20 cellular contexts compared by ENCODE assay signal in the genomic region with DNA sequence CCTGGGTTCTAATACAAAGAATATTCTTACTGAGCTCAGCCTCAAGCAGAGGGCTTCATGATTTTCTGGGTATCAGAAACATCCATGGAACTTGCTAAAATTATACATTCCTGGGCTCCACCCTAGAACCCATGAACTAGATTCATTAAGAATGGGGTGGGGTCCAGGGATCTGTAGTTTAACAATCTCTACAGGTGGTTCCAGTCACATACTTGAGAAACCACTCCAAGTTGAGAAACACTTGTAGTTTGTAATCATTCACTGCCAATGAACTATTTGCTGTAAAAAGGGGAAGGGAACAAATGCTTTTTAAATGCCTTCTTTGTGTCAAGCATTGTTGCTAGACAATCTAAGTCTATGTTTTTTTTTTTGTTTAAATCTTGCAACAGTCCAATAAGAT.
"Had no signal": no experiment of that assay in that cellular context is flagged by ENCODE, and none has a peak within 500 bp of the region (broad histone marks: within the 10 kb centered on the region; RNA-seq: fewer than 3 reads in every experiment).

No MANE protein-coding gene starts in this region.

- H3K27me3 Mint-ChIP-seq: activated B cell treated with CpG ODN at 0.5 μM for 24 hours; activated CD8-positive, alpha-beta T cell treated with anti-CD3 and anti-CD28 coated beads for 36 hours; naive thymus-derived CD8-positive, alpha-beta T cell had no signal

- H3K27ac Mint-ChIP-seq: T-helper 2 cell treated with Interferon-gamma antibody and Interleukin-4, amounts not matched to agents 5 μg/mL and 100 μg/mL, for 36 hours had no signal

- H3K9me3 Mint-ChIP-seq: activated CD8-positive, alpha-beta T cell treated with anti-CD3 and anti-CD28 coated beads for 36 hours had no signal

- H3K27ac ChIP-seq: ascending aorta, gastroesophageal sphincter, heart right ventricle, right atrium auricular region, skin epidermis, suprapubic skin had no signal

- H3K9me3 ChIP-seq: ascending aorta, gastroesophageal sphincter, mucosa of descending colon, suprapubic skin had no signal

- H3K27me3 ChIP-seq: ascending aorta, gastroesophageal sphincter, heart right ventricle, right atrium auricular region, suprapubic skin had no signal

- DNase-seq: activated B cell treated with CpG ODN at 0.5 μM for 24 hours; activated CD4-positive, alpha-beta T cell treated with anti-CD3 and anti-CD28 coated beads for 48 hours; activated CD8-positive, alpha-beta memory T cell treated with anti-CD3 and anti-CD28 coated beads, Interleukin-2, amount 50 U/mL, for 4 hours; activated CD8-positive, alpha-beta T cell treated with anti-CD3 and anti-CD28 coated beads for 36 hours; activated naive CD4-positive, alpha-beta T cell; erythroblast; heart right ventricle; left colon; mucosa of descending colon; naive thymus-derived CD8-positive, alpha-beta T cell; nucleus accumbens; stimulated activated CD4-positive, alpha-beta T cell treated with anti-CD3 and anti-CD28 coated beads, Interleukin-15, amount 100 ng/mL, for 24 hours; stimulated activated CD4-positive, alpha-beta T cell treated with anti-CD3 and anti-CD28 coated beads, Interleukin-4, amount 100 ng/mL, for 1 hour; stimulated activated naive CD4-positive, alpha-beta T cell had no signal

- ATAC-seq: activated CD8-positive, alpha-beta T cell treated with anti-CD3 and anti-CD28 coated beads for 36 hours; gastroesophageal sphincter; heart right ventricle; left colon; mucosa of descending colon; naive thymus-derived CD8-positive, alpha-beta T cell had no signal

- H3K36me3 ChIP-seq: ascending aorta, gastroesophageal sphincter, heart right ventricle, right atrium auricular region, suprapubic skin had no signal

- H3K4me3 ChIP-seq: ascending aorta, gastroesophageal sphincter, heart right ventricle, mucosa of descending colon, right atrium auricular region, skin epidermis, suprapubic skin had no signal

- H3K4me1 ChIP-seq: ascending aorta, gastroesophageal sphincter, heart right ventricle, right atrium auricular region, suprapubic skin had no signal

- H3K4me3 Mint-ChIP-seq: activated B cell treated with CpG ODN at 0.5 μM for 24 hours; activated CD8-positive, alpha-beta T cell treated with anti-CD3 and anti-CD28 coated beads for 36 hours; naive thymus-derived CD8-positive, alpha-beta T cell; T-helper 2 cell treated with Interferon-gamma antibody and Interleukin-4, amounts not matched to agents 5 μg/mL and 100 μg/mL, for 36 hours had no signal
